ENCODE assay signal across 9 cellular contexts in genomic region chr11:11987503-11988022, GRCh38. TPM values are rescaled to one million over a fixed set of nuclear protein-coding genes. Genes with fewer than 3 reads are reported as not detected.
DNase-seq lines count a peak whose midpoint lies in the region; ATAC-seq and TF ChIP-seq lines count a peak whose summit lies in the region.
"Had no signal": no experiment of that assay in that cellular context is flagged by ENCODE, and none has a peak within 500 bp of the region (broad histone marks: within the 10 kb centered on the region; RNA-seq: fewer than 3 reads in every experiment).

No MANE protein-coding gene starts in this region.

- peak; percentile 26 for TF ChIP-seq CTCF in RWPE2 (IDR thresholded peaks at IDR 0.05; ENCODE audit: poor library complexity, severe bottlenecking)
- peak; percentile 48 to 54 for TF ChIP-seq CTCF in fibroblast of lung (conservative IDR thresholded peaks at IDR 0.05 in 1 of 2, IDR thresholded peaks at IDR 0.05 in 1 of 2; ENCODE audit: low read depth in 1 of 2, low read length in 2 of 2)
- peak; percentile 37 for TF ChIP-seq CTCF in thoracic aorta (IDR thresholded peaks at IDR 0.05)

- peaks cover 34% of the 10 kb centered on the region for H3K36me3 ChIP-seq in RWPE2 (ENCODE audit: low read depth)
- peaks cover 4% of the 10 kb centered on the region for H3K36me3 ChIP-seq in fibroblast of lung (ENCODE audit: control insufficient read depth, insufficient read depth, low read length)
- no peaks in the 10 kb centered on the region for H3K36me3 ChIP-seq in thoracic aorta

- peak; percentile 17 for DNase-seq in activated gamma-delta T cell treated with Interleukin-2 at 50 U/mL for 16 hours
- no peak for DNase-seq in activated gamma-delta T cell (lab: John Stamatoyannopoulos, UW)
- DNase-seq in RWPE2 (ENCODE audit: low spot score) = no peak
- DNase-seq in fibroblast of lung (ENCODE audit: low read depth in 2 of 2) = peak; percentile 57 to 89
- DNase-seq in thoracic aorta (ENCODE audit: low spot score) = no peak
- DNase-seq in amniotic stem cell (lab: John Stamatoyannopoulos, UW) = no peak
- DNase-seq in HuH-7 (ENCODE audit: low spot score) = no peak
- DNase-seq: NCI-H2029 had no signal

- no peak overlapping the region for H3K4me2 ChIP-seq in fibroblast of lung (ENCODE audit: extremely low read depth, insufficient read depth, low read length)

- ATAC-seq in RWPE2 (ENCODE audit: low read depth) = no peak
- no peak for ATAC-seq in thoracic aorta (ENCODE audit: insufficient number of reproducible peaks, low FRiP score, low read depth)
- ATAC-seq in GM18870 (IDR thresholded peaks at IDR 0.05; ENCODE audit: unreplicated experiment) = no peak

- no peak overlapping the region for H3K4me3 ChIP-seq in RWPE2 (ENCODE audit: severe bottlenecking)
- no peak overlapping the region for H3K4me3 ChIP-seq in fibroblast of lung (replicated peaks in 1 of 4; ENCODE audit: control extremely low read depth in 1 of 4, insufficient read depth in 1 of 4, low read depth in 3 of 4, low read length in 4 of 4)
- no peak overlapping the region for H3K4me3 ChIP-seq in thoracic aorta

- H3K27me3 ChIP-seq in RWPE2 (ENCODE audit: insufficient read depth, poor library complexity, severe bottlenecking) (no peaks in the 10 kb centered on the region), fibroblast of lung (ENCODE audit: control insufficient read depth, insufficient read depth, low read length) (no peaks in the 10 kb centered on the region), thoracic aorta (replicated peaks; ENCODE audit: insufficient read depth) (no peaks in the 10 kb centered on the region)

- no peak overlapping the region for H2AFZ ChIP-seq in fibroblast of lung (ENCODE audit: low read length)

- no peak overlapping the region for H3K9ac ChIP-seq in fibroblast of lung (ENCODE audit: insufficient read depth, low read length)

- H4K20me1 ChIP-seq in fibroblast of lung (ENCODE audit: control insufficient read depth, extremely low read depth, insufficient read depth, low read length) = no peaks in the 10 kb centered on the region

- H3K9me3 ChIP-seq in RWPE2 (ENCODE audit: severe bottlenecking) (no peaks in the 10 kb centered on the region), fibroblast of lung (ENCODE audit: control insufficient read depth, insufficient read depth, low read depth, low read length) (no peaks in the 10 kb centered on the region), thoracic aorta (no peaks in the 10 kb centered on the region)

- peaks cover 26% of the 10 kb centered on the region for H3K4me1 ChIP-seq in RWPE2 (ENCODE audit: insufficient read depth, poor library complexity, severe bottlenecking)
- H3K4me1 ChIP-seq in fibroblast of lung (ENCODE audit: control insufficient read depth, extremely low read depth, insufficient read depth, low read length) = peaks cover 62% of the 10 kb centered on the region
- peaks cover 14 to 69% of the 10 kb centered on the region in 2 donors for H3K4me1 ChIP-seq in thoracic aorta (ENCODE audit: control insufficient read depth in 1 of 2, low read depth in 2 of 2)

- H3K79me2 ChIP-seq in fibroblast of lung (ENCODE audit: control insufficient read depth, insufficient read depth, low read length) = peaks cover 13% of the 10 kb centered on the region

- H3K27ac ChIP-seq in RWPE2 (ENCODE audit: poor library complexity, severe bottlenecking) = peak overlapping the region; percentile 52
- peak overlapping the region; percentile 57 for H3K27ac ChIP-seq in fibroblast of lung (ENCODE audit: insufficient read depth, low read length)
- peak overlapping the region; percentile 13 to 96 for H3K27ac ChIP-seq in thoracic aorta

RNA-seq across cellular contexts. Expression of gene DKK3, which starts 20.9 kb away (rescaled TPM):
- total RNA-seq in fibroblast of lung (387 and 1,064 TPM in 2 replicates), thoracic aorta (100 to 1,000 TPM; 732 to 847 TPM)
- 1,283 and 1,566 TPM in 2 replicates for polyA plus RNA-seq in fibroblast of lung
- polyA plus RNA-seq in fibroblast of lung (2012) = 748 and 845 TPM in 2 replicates
- 440 and 622 TPM in 2 replicates for polyA minus RNA-seq in fibroblast of lung (ENCODE audit: low replicate concordance)

Comparison
In these comparisons a context has a peak if more than half of its experiments do, and no peak if none do; other contexts are left out.
1. DNase-seq: peak in activated gamma-delta T cell treated with Interleukin-2 at 50 U/mL for 16 hours (single experiment) and fibroblast of lung (2 of 2); none in activated gamma-delta T cell (single experiment), RWPE2 (single experiment), thoracic aorta (single experiment), amniotic stem cell (single experiment) and HuH-7 (single experiment).
2. Peak in every context shown above with its lines, with median percentiles within 50 percentile points of each other: H3K27ac ChIP-seq and CTCF ChIP-seq.